13 cellular contexts compared by ENCODE assay signal in genomic region chr12:99960312-99960711, GRCh38. TPM values are rescaled to one million over a fixed set of nuclear protein-coding genes. Genes with fewer than 3 reads are reported as not detected.
A peak's percentile ranks its signal among the peaks of the same experiment; 100 is the strongest.
DNase-seq lines count a peak whose midpoint lies in the region; ATAC-seq and TF ChIP-seq lines count a peak whose summit lies in the region.
"Had no signal": no experiment of that assay in that cellular context is flagged by ENCODE, and none has a peak within 500 bp of the region (broad histone marks: within the 10 kb centered on the region; RNA-seq: fewer than 3 reads in every experiment).

No MANE protein-coding gene starts in this region.

- H3K4me2 ChIP-seq in hepatocyte = no peak overlapping the region

- H2AFZ ChIP-seq in hepatocyte = no peak overlapping the region

- peaks cover 21% of the 10 kb centered on the region for H3K4me1 ChIP-seq in adipocyte (ENCODE audit: control insufficient read depth, insufficient read depth, low read length)
- H3K4me1 ChIP-seq in hepatocyte (ENCODE audit: insufficient read depth) = no peaks in the 10 kb centered on the region

- no peaks in the 10 kb centered on the region for H4K20me1 ChIP-seq in hepatocyte (ENCODE audit: insufficient read depth, poor library complexity, severe bottlenecking)

- no peaks in the 10 kb centered on the region for H3K9me2 ChIP-seq in hepatocyte (replicated peaks; ENCODE audit: insufficient read depth)

- no peaks in the 10 kb centered on the region for H3K9me3 ChIP-seq in adipocyte (ENCODE audit: control insufficient read depth, low read length)
- H3K9me3 ChIP-seq in hepatocyte (ENCODE audit: low read depth) = no peaks in the 10 kb centered on the region

- no peak for TF ChIP-seq CTCF in hepatocyte (IDR thresholded peaks at IDR 0.05; ENCODE audit: poor library complexity)

- DNase-seq in DMS53 (lab: John Stamatoyannopoulos, UW) = peak; percentile 72
- DNase-seq in NCI-H1694 (lab: John Stamatoyannopoulos, UW) = peak; percentile 17
- DNase-seq in adipocyte (ENCODE audit: low read depth) = peak; percentile 52
- DNase-seq in myocyte (ENCODE audit: low read depth) = peak; percentile 68
- DNase-seq in activated naive CD4-positive, alpha-beta T cell treated with Interleukin-2 at 50 U/mL for 16 hours = no peak
- DNase-seq in hepatocyte (ENCODE audit: low spot score) = no peak
- no peak for DNase-seq in HT-29 (ENCODE audit: low spot score)
- DNase-seq: CD4-positive, alpha-beta T cell; effector memory CD4-positive, alpha-beta T cell; H7; kidney; naive B cell had no signal

- H3K4me3 ChIP-seq in adipocyte (ENCODE audit: low read length) (peak overlapping the region; percentile 66), hepatocyte (no peak overlapping the region)

- no peak overlapping the region for H3K27ac ChIP-seq in hepatocyte

- H3K27me3 ChIP-seq in adipocyte (replicated peaks; ENCODE audit: control insufficient read depth, insufficient read depth, low read length) (no peaks in the 10 kb centered on the region), hepatocyte (no peaks in the 10 kb centered on the region)

- ATAC-seq in GM18867 (IDR thresholded peaks at IDR 0.05; ENCODE audit: unreplicated experiment) = no peak

- H3K79me2 ChIP-seq in hepatocyte = no peaks in the 10 kb centered on the region

- WGBS in hepatocyte (ENCODE audit: low lambda C conversion rate, missing lambda C conversion rate) = 80% methylated on average over 3 of the region's 3 CpGs

- H3K36me3 ChIP-seq in adipocyte (ENCODE audit: control insufficient read depth, insufficient read depth, low read length, severe bottlenecking) (no peaks in the 10 kb centered on the region), hepatocyte (replicated peaks; ENCODE audit: insufficient read depth, low read depth) (no peaks in the 10 kb centered on the region)

- peak overlapping the region; percentile 37 for H3K9ac ChIP-seq in adipocyte (ENCODE audit: low read length)

RNA-seq across cellular contexts. Expression of gene ANKS1B, which starts 24.4 kb away (rescaled TPM):
- total RNA-seq in myocyte (1.5 and 2.1 TPM in 2 replicates), hepatocyte (0.40 and 2.2 TPM in 2 replicates)
- 0.08 TPM for polyA plus RNA-seq in myocyte (2012)
- 1.6 and 3.7 TPM in 2 replicates for polyA plus RNA-seq in hepatocyte
- not detected in 2 replicates for total RNA-seq in HT-29 (2014; rRNA removed; shearing (Covaris generic))

Comparison
In these comparisons a context has a peak if more than half of its experiments do, and no peak if none do; other contexts are left out.
1. DNase-seq: peak in DMS53 (single experiment), NCI-H1694 (single experiment), adipocyte (single experiment) and myocyte (single experiment); none in activated naive CD4-positive, alpha-beta T cell treated with Interleukin-2 at 50 U/mL for 16 hours (single experiment), hepatocyte (single experiment) and HT-29 (single experiment).